ENCODE assay signal across 13 cellular contexts in the genomic region with DNA sequence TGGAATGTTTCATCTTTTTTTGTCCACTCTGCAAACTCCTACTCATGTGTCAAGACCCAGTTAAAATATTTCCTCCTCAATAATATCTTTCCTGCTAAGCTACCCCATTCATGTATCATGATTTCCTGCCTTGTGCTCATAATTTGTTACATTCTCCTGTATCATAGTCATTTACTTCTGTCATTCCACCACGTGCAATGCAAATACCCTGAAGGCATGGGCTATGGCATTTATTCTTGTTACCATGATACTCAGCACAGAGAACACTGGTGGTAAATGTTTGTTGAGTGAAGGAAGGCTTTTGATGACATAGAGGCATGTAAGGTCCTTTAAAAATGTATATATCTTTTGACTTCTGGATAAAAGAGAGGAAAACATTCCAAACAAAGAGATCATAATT. TPM values are rescaled to one million over a fixed set of nuclear protein-coding genes. Genes with fewer than 3 reads are reported as not detected.
DNase-seq lines count a peak whose midpoint lies in the region; FAIRE-seq and TF ChIP-seq lines count a peak whose summit lies in the region.
"Not testable (repeated sequence)": the region's sequence is repeated elsewhere in the genome, so short reads cannot be mapped to it uniquely, and the experiment has no call there.
"Had no signal": no experiment of that assay in that cellular context is flagged by ENCODE, and none has a peak within 500 bp of the region (broad histone marks: within the 10 kb centered on the region; RNA-seq: fewer than 3 reads in every experiment).

No MANE protein-coding gene starts in this region.

- CTCF ChIA-PET in Calu3 (lab: Charles Lee); PC-9 (lab: Charles Lee): not testable (repeated sequence)

- H3K9me2 ChIP-seq in PC-9 (ENCODE audit: insufficient read depth): not testable (repeated sequence)

- not testable (repeated sequence) for H3K27me3 ChIP-seq in PC-9 (ENCODE audit: insufficient read depth, low read depth)

- intact Hi-C loops in Calu3 (cut with micrococcal nuclease; ENCODE audit: unreplicated experiment): not testable (repeated sequence)
- intact Hi-C loops in PC-9 (cut with micrococcal nuclease; ENCODE audit: unreplicated experiment): loop anchor here (1.0 kb wide), 1 partner anchor 184 kb away; no protein-coding TSS in a partner anchor

- not testable (repeated sequence) for H3K27me3 Mint-ChIP-seq in Calu3 (ENCODE audit: unreplicated experiment); HFFc6 (ENCODE audit: insufficient read depth); chondrocyte (ENCODE audit: low read depth); mesothelial cell of epicardium (ENCODE audit: low read depth)

- H3K9me3 ChIP-seq in PC-9 (ENCODE audit: insufficient read depth, low read depth): not testable (repeated sequence)

- H3K36me3 Mint-ChIP-seq in Calu3 (ENCODE audit: insufficient read depth, unreplicated experiment); HFFc6 (ENCODE audit: low read depth); chondrocyte (ENCODE audit: low read depth); mesothelial cell of epicardium: not testable (repeated sequence)

- not testable (repeated sequence) for H4K20me1 ChIP-seq in PC-9 (ENCODE audit: insufficient read depth)

- H3K4me1 Mint-ChIP-seq in Calu3 (ENCODE audit: low read depth, unreplicated experiment): peaks cover 61% of the 10 kb centered on the region
- H3K4me1 Mint-ChIP-seq in HFFc6 (ENCODE audit: low read depth): peaks cover 86% of the 10 kb centered on the region
- H3K4me1 Mint-ChIP-seq in chondrocyte (ENCODE audit: low read depth): peaks cover 39% of the 10 kb centered on the region
- H3K4me1 Mint-ChIP-seq in mesothelial cell of epicardium: peaks cover 51% of the 10 kb centered on the region

- not testable (repeated sequence) for H3K79me2 ChIP-seq in PC-9 (ENCODE audit: low read depth)

- POLR2A ChIA-PET in PC-9 (lab: Charles Lee; ENCODE audit: unreplicated experiment): interaction anchor here (0.6 kb wide), 2 partner anchors 13 to 186 kb away, joined by 3 read pairs; no protein-coding TSS in a partner anchor

- not testable (repeated sequence) for H3K4me3 ChIP-seq in PC-9; fibroblast of villous mesenchyme (ENCODE audit: low read depth, low read length)

- TF ChIP-seq CTCF in Calu3 (IDR thresholded peaks at IDR 0.05; ENCODE audit: unreplicated experiment); HFFc6 (IDR thresholded peaks at IDR 0.05); PC-9 (conservative IDR thresholded peaks at IDR 0.05); chondrocyte (IDR thresholded peaks at IDR 0.05); fibroblast of villous mesenchyme (IDR thresholded peaks at IDR 0.05; ENCODE audit: insufficient read depth, low read depth, low read length); mesothelial cell of epicardium (IDR thresholded peaks at IDR 0.05; ENCODE audit: unreplicated experiment): not testable (repeated sequence)

- FAIRE-seq in urothelium cell line (lab: Jason Lieb, UNC): peak; percentile 20

- H3K4me3 Mint-ChIP-seq in Calu3 (ENCODE audit: low read depth, unreplicated experiment); chondrocyte (ENCODE audit: unreplicated experiment); mesothelial cell of epicardium: not testable (repeated sequence)
- H3K4me3 Mint-ChIP-seq in HFFc6: peak overlapping the region; percentile 46

- peaks cover 17% of the 10 kb centered on the region; the same call in 1 of the 2 replicates for H3F3A ChIP-seq in PC-9 (ENCODE audit: insufficient read depth, low read depth)

- DNase-seq in Calu3 (peak; percentile 57), HFFc6 (peak; percentile 99), PC-9 (peak; percentile 56 to 96), T1000 (lab: John Stamatoyannopoulos, UW) (peak; percentile 44), fibroblast of villous mesenchyme (ENCODE audit: low read depth) (peak; percentile 8)
- not testable (repeated sequence) for DNase-seq in chondrocyte (ENCODE audit: low spot score); mesothelial cell of epicardium (ENCODE audit: low spot score in 2 of 2, unreplicated experiment in 2 of 2); urothelium cell line (ENCODE audit: low spot score)

- H3K27ac Mint-ChIP-seq in Calu3 (ENCODE audit: unreplicated experiment): peak overlapping the region; percentile 4
- H3K27ac Mint-ChIP-seq in HFFc6: peak overlapping the region; percentile 95
- H3K27ac Mint-ChIP-seq in chondrocyte (ENCODE audit: unreplicated experiment): peak overlapping the region; percentile 64
- peak overlapping the region; percentile 83 for H3K27ac Mint-ChIP-seq in mesothelial cell of epicardium

- not testable (repeated sequence) for H3K4me2 ChIP-seq in PC-9

- H3K36me3 ChIP-seq in PC-9 (ENCODE audit: low read depth): not testable (repeated sequence)

- H3K4me1 ChIP-seq in PC-9 (replicated peaks; ENCODE audit: insufficient read depth): peaks cover 38% of the 10 kb centered on the region

- H3K27ac ChIP-seq in PC-9: peak overlapping the region; percentile 58

- BruUV-seq in Calu3 (replicated peaks; lab: Mats Ljungman, UMichigan); PC-9 (replicated peaks; lab: Mats Ljungman, UMichigan): not testable (repeated sequence)

- H3K9me3 Mint-ChIP-seq in Calu3 (ENCODE audit: low read depth, unreplicated experiment); HFFc6; chondrocyte (ENCODE audit: low read depth); mesothelial cell of epicardium: not testable (repeated sequence)

- not testable (repeated sequence) for H2AFZ ChIP-seq in PC-9

RNA-seq across cellular contexts. Expression of a gene that starts 1.7 kb away (rescaled TPM):
- not detected in 2 replicates for total RNA-seq in Calu3 (2022)
- total RNA-seq in HFFc6 (2021; fragmentation: NEBNext Ultra II Directional; extraction: Animal tissue kit (Norgen Biotek cat#: 25700)): not detected
- total RNA-seq in PC-9 (2021): not detected in 2 replicates
- total RNA-seq in chondrocyte: not detected in 3 replicates
- total RNA-seq in fibroblast of villous mesenchyme: not detected in 2 replicates
- not detected in 3 replicates for total RNA-seq in mesothelial cell of epicardium
- total RNA-seq: activated T-helper 1 cell treated with anti-CD3 and anti-CD28 coated beads, Interleukin-12 subunit alpha, Interleukin-12 subunit beta, Interleukin-2, Interleukin-4 antibody, amounts not matched to agents 30 ng/mL and 10 ng/mL and 1 ng/mL, durations not matched to agents 14 hours and 24 hours and 36 hours; endothelial cell of umbilical vein; H7; lung; upper lobe of left lung had no signal

RNA-seq across cellular contexts. Expression of a gene that starts 2.3 kb away (rescaled TPM):
- total RNA-seq in Calu3 (2022) (not detected in 2 replicates), PC-9 (2021) (not detected in 2 replicates), chondrocyte (not detected in 3 replicates), fibroblast of villous mesenchyme (not detected in 2 replicates), mesothelial cell of epicardium (not detected in 3 replicates)
- not detected for total RNA-seq in HFFc6 (2021; fragmentation: NEBNext Ultra II Directional; extraction: Animal tissue kit (Norgen Biotek cat#: 25700))
- total RNA-seq: activated T-helper 1 cell treated with anti-CD3 and anti-CD28 coated beads, Interleukin-12 subunit alpha, Interleukin-12 subunit beta, Interleukin-2, Interleukin-4 antibody, amounts not matched to agents 30 ng/mL and 10 ng/mL and 1 ng/mL, durations not matched to agents 14 hours and 24 hours and 36 hours; endothelial cell of umbilical vein; H7; lung; upper lobe of left lung had no signal

RNA-seq across cellular contexts. Expression of a gene that starts 5.5 kb away (rescaled TPM):
- total RNA-seq in Calu3 (2022): not detected in 2 replicates
- under 1 TPM in 2 of 6 experiments, not detected in 4; 0.85 to 0.90 TPM for total RNA-seq in HFFc6 (2021; fragmentation: NEBNext Ultra II Directional; extraction: Animal tissue kit (Norgen Biotek cat#: 25700))
- total RNA-seq in PC-9 (2021): not detected in 2 replicates
- total RNA-seq in chondrocyte: not detected in 3 replicates
- total RNA-seq in fibroblast of villous mesenchyme: not detected in 2 replicates
- not detected in 3 replicates for total RNA-seq in mesothelial cell of epicardium
- total RNA-seq: activated T-helper 1 cell treated with anti-CD3 and anti-CD28 coated beads, Interleukin-12 subunit alpha, Interleukin-12 subunit beta, Interleukin-2, Interleukin-4 antibody, amounts not matched to agents 30 ng/mL and 10 ng/mL and 1 ng/mL, durations not matched to agents 14 hours and 24 hours and 36 hours; endothelial cell of umbilical vein; H7; lung; upper lobe of left lung had no signal

RNA-seq across cellular contexts. Expression of a gene that starts 15.7 kb away (rescaled TPM):
- total RNA-seq in Calu3 (2022): not detected in 2 replicates
- total RNA-seq in HFFc6 (2021; fragmentation: NEBNext Ultra II Directional; extraction: Animal tissue kit (Norgen Biotek cat#: 25700)): not detected
- not detected in 2 replicates for total RNA-seq in PC-9 (2021)
- total RNA-seq in chondrocyte: not detected in 3 replicates
- total RNA-seq in fibroblast of villous mesenchyme: not detected in 2 replicates
- not detected in 3 replicates for total RNA-seq in mesothelial cell of epicardium
- total RNA-seq: activated T-helper 1 cell treated with anti-CD3 and anti-CD28 coated beads, Interleukin-12 subunit alpha, Interleukin-12 subunit beta, Interleukin-2, Interleukin-4 antibody, amounts not matched to agents 30 ng/mL and 10 ng/mL and 1 ng/mL, durations not matched to agents 14 hours and 24 hours and 36 hours; endothelial cell of umbilical vein; H7; lung; upper lobe of left lung had no signal

RNA-seq across cellular contexts. Expression of a gene that starts 18.5 kb away (rescaled TPM):
- total RNA-seq in Calu3 (2022) (not detected in 2 replicates), PC-9 (2021) (not detected in 2 replicates), chondrocyte (not detected in 3 replicates), fibroblast of villous mesenchyme (not detected in 2 replicates), mesothelial cell of epicardium (not detected in 3 replicates)
- total RNA-seq in HFFc6 (2021; fragmentation: NEBNext Ultra II Directional; extraction: Animal tissue kit (Norgen Biotek cat#: 25700)): not detected
- total RNA-seq: activated T-helper 1 cell treated with anti-CD3 and anti-CD28 coated beads, Interleukin-12 subunit alpha, Interleukin-12 subunit beta, Interleukin-2, Interleukin-4 antibody, amounts not matched to agents 30 ng/mL and 10 ng/mL and 1 ng/mL, durations not matched to agents 14 hours and 24 hours and 36 hours; endothelial cell of umbilical vein; H7; upper lobe of left lung had no signal

Comparison
In these comparisons a context has a peak if more than half of its experiments do, and no peak if none do; other contexts are left out.
1. H3K27ac Mint-ChIP-seq: peak in every context shown above with its lines; median percentile 95 in HFFc6; 83 in mesothelial cell of epicardium; 64 in chondrocyte; 4 in Calu3.